ENCODE assay signal across 11 cellular contexts in the genomic region with DNA sequence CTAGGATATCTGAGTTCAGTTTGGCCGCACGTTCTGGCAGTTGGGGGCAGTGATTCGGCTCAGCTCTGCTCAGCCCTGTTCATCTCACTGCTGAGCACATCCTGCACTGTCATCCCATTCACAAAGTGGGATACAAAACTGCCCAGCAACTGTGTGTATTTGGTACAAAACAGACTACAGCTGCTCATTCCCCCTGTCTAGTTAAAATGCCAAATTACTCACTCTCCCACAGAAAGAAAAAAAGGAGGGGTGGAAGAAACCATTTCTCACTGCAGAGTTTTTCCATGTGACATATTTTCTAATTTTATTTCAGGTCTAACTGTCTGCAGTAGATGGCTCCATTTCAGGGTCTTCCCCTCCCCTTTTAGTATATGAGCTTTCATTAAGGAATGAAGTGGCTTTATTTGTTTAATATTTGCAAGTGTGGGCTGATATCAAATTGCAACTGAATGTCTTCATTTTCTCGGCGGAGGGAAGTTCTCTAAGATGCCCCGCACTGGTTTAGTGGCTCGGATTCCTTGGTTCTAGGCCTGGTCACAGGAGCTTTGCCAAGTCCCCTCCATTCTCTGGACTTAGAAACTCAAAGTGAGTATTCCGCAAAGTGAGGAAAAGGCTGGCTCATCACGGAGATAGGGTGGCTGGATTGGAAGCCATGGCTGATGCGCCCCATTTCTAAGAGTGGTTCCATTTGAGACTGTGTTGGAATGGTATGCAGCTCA. TPM values are rescaled to one million over a fixed set of nuclear protein-coding genes. Genes with fewer than 3 reads are reported as not detected.
A peak's percentile ranks its signal among the peaks of the same experiment; 100 is the strongest.
DNase-seq lines count a peak whose midpoint lies in the region; ATAC-seq and TF ChIP-seq lines count a peak whose summit lies in the region.
"Had no signal": no experiment of that assay in that cellular context is flagged by ENCODE, and none has a peak within 500 bp of the region (broad histone marks: within the 10 kb centered on the region; RNA-seq: fewer than 3 reads in every experiment).

No MANE protein-coding gene starts in this region.

- H3K36me3 ChIP-seq in CD8-positive, alpha-beta T cell (ENCODE audit: insufficient read depth, low read length) = no peaks in the 10 kb centered on the region

- H3K4me1 Mint-ChIP-seq in stimulated activated naive CD8-positive, alpha-beta T cell treated with anti-CD3 and anti-CD28 coated beads, Interleukin-15, amount 100 ng/mL, for 72 hours = no peaks in the 10 kb centered on the region
- H3K4me1 Mint-ChIP-seq in CD8-positive, alpha-beta T cell (ENCODE audit: low read depth) = no peaks in the 10 kb centered on the region
- H3K4me1 Mint-ChIP-seq in naive thymus-derived CD8-positive, alpha-beta T cell = no peaks in the 10 kb centered on the region

- peaks cover 32% of the 10 kb centered on the region for H3K27me3 Mint-ChIP-seq in stimulated activated naive CD8-positive, alpha-beta T cell treated with anti-CD3 and anti-CD28 coated beads, Interleukin-15, amount 100 ng/mL, for 72 hours
- H3K27me3 Mint-ChIP-seq in CD8-positive, alpha-beta T cell (ENCODE audit: low read depth) = peaks cover 9% of the 10 kb centered on the region
- peaks cover 2 to 24% (median 4%) of the 10 kb centered on the region in 5 donors for H3K27me3 Mint-ChIP-seq in naive thymus-derived CD8-positive, alpha-beta T cell

- CTCF ChIA-PET in CD8-positive, alpha-beta T cell (lab: Charles Lee) = interaction anchor here (0.7 to 1.3 kb wide), 4 partner anchors 11 to 226 kb away, joined by 3 read pairs; no protein-coding TSS in a partner anchor

- intact Hi-C loops in CD8-positive, alpha-beta T cell (cut with DNase I, micrococcal nuclease) = no loop called here

- no peak overlapping the region for H3K27ac Mint-ChIP-seq in stimulated activated naive CD8-positive, alpha-beta T cell treated with anti-CD3 and anti-CD28 coated beads, Interleukin-15, amount 100 ng/mL, for 72 hours
- no peak overlapping the region for H3K27ac Mint-ChIP-seq in CD8-positive, alpha-beta T cell
- H3K27ac Mint-ChIP-seq in naive thymus-derived CD8-positive, alpha-beta T cell = no peak overlapping the region

- ATAC-seq in stimulated activated naive CD8-positive, alpha-beta T cell treated with anti-CD3 and anti-CD28 coated beads, Interleukin-15, Interleukin-2, amounts not matched to agents 100 U/mL and 50 U/mL, for 24 hours = peak; percentile 76
- ATAC-seq in stimulated activated naive CD8-positive, alpha-beta T cell treated with anti-CD3 and anti-CD28 coated beads, Interleukin-15, amount 100 ng/mL, for 72 hours = no peak
- ATAC-seq in GM21576 (IDR thresholded peaks at IDR 0.05; ENCODE audit: unreplicated experiment) = no peak
- ATAC-seq in CD8-positive, alpha-beta T cell = no peak
- no peak for ATAC-seq in naive thymus-derived CD8-positive, alpha-beta T cell
- ATAC-seq: A549 had no signal

- POLR2A ChIA-PET in CD8-positive, alpha-beta T cell (lab: Charles Lee) = no interaction called here
- POLR2A ChIA-PET in naive thymus-derived CD8-positive, alpha-beta T cell (lab: Charles Lee) = interaction anchor here (0.7 kb wide), 1 partner anchor 49 kb away, joined by 4 read pairs; no protein-coding TSS in a partner anchor

- H3K27ac ChIP-seq in CD8-positive, alpha-beta T cell (ENCODE audit: low read depth, low read length) = no peak overlapping the region
- H3K27ac ChIP-seq: A549, VCaP had no signal

- H3K4me1 ChIP-seq in CD8-positive, alpha-beta T cell (ENCODE audit: insufficient read depth, low read length) = no peaks in the 10 kb centered on the region
- H3K4me1 ChIP-seq: A549 had no signal

- no peaks in the 10 kb centered on the region for H3K9me3 ChIP-seq in CD8-positive, alpha-beta T cell (ENCODE audit: low read length)

- no peak for TF ChIP-seq CTCF in CD8-positive, alpha-beta T cell (IDR thresholded peaks at IDR 0.05)

- peaks cover 4% of the 10 kb centered on the region for H3K27me3 ChIP-seq in CD8-positive, alpha-beta T cell (ENCODE audit: insufficient read depth, low read length)

- no peaks in the 10 kb centered on the region for H3K36me3 Mint-ChIP-seq in CD8-positive, alpha-beta T cell
- peaks cover 0 to 2% (median 0%) of the 10 kb centered on the region in 3 donors for H3K36me3 Mint-ChIP-seq in naive thymus-derived CD8-positive, alpha-beta T cell

- H3K4me3 ChIP-seq in CD8-positive, alpha-beta T cell (ENCODE audit: low read depth, low read length) = no peak overlapping the region
- H3K4me3 ChIP-seq: A549 had no signal

- no peak overlapping the region for H3K4me3 Mint-ChIP-seq in stimulated activated naive CD8-positive, alpha-beta T cell treated with anti-CD3 and anti-CD28 coated beads, Interleukin-15, amount 100 ng/mL, for 72 hours
- no peak overlapping the region for H3K4me3 Mint-ChIP-seq in CD8-positive, alpha-beta T cell
- no peak overlapping the region for H3K4me3 Mint-ChIP-seq in naive thymus-derived CD8-positive, alpha-beta T cell

- no peak for DNase-seq in stimulated activated naive CD8-positive, alpha-beta T cell treated with anti-CD3 and anti-CD28 coated beads, Interleukin-15, Interleukin-2, amounts not matched to agents 100 U/mL and 50 U/mL, for 24 hours
- no peak for DNase-seq in stimulated activated naive CD8-positive, alpha-beta T cell treated with anti-CD3 and anti-CD28 coated beads, Interleukin-15, amount 100 ng/mL, for 72 hours
- DNase-seq in fibroblast of gingiva (ENCODE audit: low read depth) = peak; percentile 90
- DNase-seq in myocyte (ENCODE audit: low read depth) = peak; percentile 94
- no peak for DNase-seq in CD8-positive, alpha-beta T cell
- no peak for DNase-seq in NCI-H2107 (lab: John Stamatoyannopoulos, UW)
- no peak for DNase-seq in naive thymus-derived CD8-positive, alpha-beta T cell
- DNase-seq: NCI-H1105 treated with DMSO at 0.1 percent for 48 hours had no signal

- peaks cover 0 to 19% of the 10 kb centered on the region in 2 donors for H3K9me3 Mint-ChIP-seq in stimulated activated naive CD8-positive, alpha-beta T cell treated with anti-CD3 and anti-CD28 coated beads, Interleukin-15, amount 100 ng/mL, for 72 hours
- H3K9me3 Mint-ChIP-seq in CD8-positive, alpha-beta T cell = no peaks in the 10 kb centered on the region
- peaks cover 0 to 14% (median 3%) of the 10 kb centered on the region in 9 donors for H3K9me3 Mint-ChIP-seq in naive thymus-derived CD8-positive, alpha-beta T cell

RNA-seq across cellular contexts. Expression of a gene that starts 14.7 kb away (rescaled TPM):
- total RNA-seq in myocyte = 5.0 and 7.0 TPM in 2 replicates
- 181 TPM for polyA plus RNA-seq in myocyte (2012)
- total RNA-seq in CD8-positive, alpha-beta T cell = not detected
- not detected for total RNA-seq in naive thymus-derived CD8-positive, alpha-beta T cell
- not detected for polyA plus RNA-seq in naive thymus-derived CD8-positive, alpha-beta T cell

Comparison
In these comparisons a context has a peak if more than half of its experiments do, and no peak if none do; other contexts are left out.
1. DNase-seq: peak in fibroblast of gingiva (single experiment) and myocyte (single experiment); none in stimulated activated naive CD8-positive, alpha-beta T cell treated with anti-CD3 and anti-CD28 coated beads, Interleukin-15, Interleukin-2, amounts not matched to agents 100 U/mL and 50 U/mL, for 24 hours (single experiment), stimulated activated naive CD8-positive, alpha-beta T cell treated with anti-CD3 and anti-CD28 coated beads, Interleukin-15, amount 100 ng/mL, for 72 hours (0 of 2), CD8-positive, alpha-beta T cell (0 of 7), NCI-H2107 (single experiment) and naive thymus-derived CD8-positive, alpha-beta T cell (0 of 10).